In genomic region chr14:83485591-83485990, GRCh38 we compare ENCODE assay signal across 22 cellular contexts.
DNase-seq lines count a peak whose midpoint lies in the region; ATAC-seq, FAIRE-seq and TF ChIP-seq lines count a peak whose summit lies in the region.
"Had no signal": no experiment of that assay in that cellular context is flagged by ENCODE, and none has a peak within 500 bp of the region (broad histone marks: within the 10 kb centered on the region; RNA-seq: fewer than 3 reads in every experiment).

No MANE protein-coding gene starts in this region.

- H3K27me3 ChIP-seq in IMR-90 (ENCODE audit: control insufficient read depth, insufficient read depth, low read length) (no peaks in the 10 kb centered on the region), bronchial epithelial cell (ENCODE audit: control insufficient read depth, insufficient read depth, low read length) (no peaks in the 10 kb centered on the region), BE2C (no peaks in the 10 kb centered on the region)
- H3K27me3 ChIP-seq: SJCRH30 had no signal

- H3K18ac ChIP-seq in IMR-90 (ENCODE audit: low read depth, low read length) = no peak overlapping the region

- no peaks in the 10 kb centered on the region for H3K9me1 ChIP-seq in IMR-90 (ENCODE audit: insufficient read depth, low read length)

- DNase-seq in IMR-90 (peak; percentile 44), NOMO-1 treated with DMSO at 0.1 percent for 48 hours (lab: John Stamatoyannopoulos, UW; ENCODE audit: unreplicated experiment) (peak; percentile 67), bronchial epithelial cell (ENCODE audit: low read depth) (peak; percentile 15), kidney tubule cell (ENCODE audit: low spot score) (peak; percentile 11), T-helper 9 cell (no peak), BE2C (no peak)
- no peak for DNase-seq in activated CD8-positive, alpha-beta memory T cell treated with anti-CD3 and anti-CD28 coated beads, Interleukin-2, amount 10 ng/mL, durations not matched to agents 7 days and 5 days
- DNase-seq: Caco-2; CD8-positive, alpha-beta T cell; GDM1; GOT3; NCI-H1105 treated with DMSO at 0.1 percent for 48 hours; NCI-H2029; NCI-H526 treated with DMSO at 0.1 percent for 48 hours; PC-3; SJCRH30 had no signal

- ATAC-seq in IMR-90 (ENCODE audit: low read depth) = no peak
- ATAC-seq in activated CD8-positive, alpha-beta memory T cell treated with anti-CD3 and anti-CD28 coated beads, Interleukin-2, amount 10 ng/mL, durations not matched to agents 7 days and 5 days = no peak
- ATAC-seq: CD8-positive, alpha-beta T cell; GM12878; PC-3; Right ventricle myocardium inferior had no signal

- TF ChIP-seq POLR2A in IMR-90 (IDR thresholded peaks at IDR 0.05; ENCODE audit: low read depth, low read length) = no peak

- no peaks in the 10 kb centered on the region for H3K9me3 ChIP-seq in IMR-90 (ENCODE audit: control insufficient read depth, insufficient read depth, low read length)
- H3K9me3 ChIP-seq in BE2C = no peaks in the 10 kb centered on the region
- H3K9me3 ChIP-seq: Caco-2, HAP-1, SJCRH30 had no signal

- H3K4me3 Mint-ChIP-seq in activated CD8-positive, alpha-beta memory T cell treated with anti-CD3 and anti-CD28 coated beads, Interleukin-2, amount 10 ng/mL, durations not matched to agents 7 days and 5 days = no peak overlapping the region
- H3K4me3 Mint-ChIP-seq: CD8-positive, alpha-beta T cell; IgD-negative memory B cell had no signal

- no peak overlapping the region for H2AK5ac ChIP-seq in IMR-90 (ENCODE audit: low read depth, low read length)

- no peaks in the 10 kb centered on the region for H4K20me1 ChIP-seq in IMR-90 (ENCODE audit: insufficient read depth, low read length)

- 0 out of 2 replicates have a peak, but pooled peaks cover 1% of the 10 kb centered on the region for H3K4me1 ChIP-seq in IMR-90 (ENCODE audit: control insufficient read depth, insufficient read depth, low read length)
- no peaks in the 10 kb centered on the region for H3K4me1 ChIP-seq in BE2C
- H3K4me1 ChIP-seq: Caco-2, HAP-1 had no signal

- no peak overlapping the region for H2BK15ac ChIP-seq in IMR-90 (ENCODE audit: low read depth, low read length)

- H3K36me3 ChIP-seq in IMR-90 (ENCODE audit: control insufficient read depth, insufficient read depth, low read length) (no peaks in the 10 kb centered on the region), bronchial epithelial cell (ENCODE audit: control insufficient read depth, insufficient read depth, low read length) (no peaks in the 10 kb centered on the region), BE2C (no peaks in the 10 kb centered on the region)
- H3K36me3 ChIP-seq: HAP-1, SJCRH30 had no signal

- no peak overlapping the region for H3K4ac ChIP-seq in IMR-90 (ENCODE audit: low read depth, low read length)

- no peaks in the 10 kb centered on the region for H3K79me1 ChIP-seq in IMR-90 (ENCODE audit: low read depth in 1 of 2, low read length in 2 of 2)

- TF ChIP-seq RAD21 in IMR-90 (IDR thresholded peaks at IDR 0.05; ENCODE audit: low read length) = no peak

- no peak overlapping the region for H2AK9ac ChIP-seq in IMR-90 (replicated peaks; ENCODE audit: low read depth, low read length, poor library complexity)

- H3K9ac ChIP-seq in IMR-90 (ENCODE audit: low read depth, low read length) = no peak overlapping the region
- H3K9ac ChIP-seq: KMS-11 had no signal

- CTCF ChIA-PET in IMR-90 (lab: Yijun Ruan, JAX) = no interaction called here
- CTCF ChIA-PET in activated CD8-positive, alpha-beta memory T cell treated with anti-CD3 and anti-CD28 coated beads, Interleukin-2, amount 10 ng/mL, durations not matched to agents 7 days and 5 days (lab: Charles Lee) = no interaction called here

- no peak overlapping the region for H3K4me3 ChIP-seq in IMR-90 (ENCODE audit: insufficient read depth, low read depth, low read length)
- H3K4me3 ChIP-seq in bronchial epithelial cell (ENCODE audit: low read depth, low read length) = no peak overlapping the region
- H3K4me3 ChIP-seq in BE2C (ENCODE audit: low read depth, low read length) = no peak overlapping the region
- H3K4me3 ChIP-seq: GM12878, HAP-1, SJCRH30 had no signal

- no peak overlapping the region for H3K56ac ChIP-seq in IMR-90 (ENCODE audit: extremely low read depth, insufficient read depth, low read length)

- no peak overlapping the region for H4K91ac ChIP-seq in IMR-90 (ENCODE audit: insufficient read depth, low read depth, low read length)

- no peak for FAIRE-seq in bronchial epithelial cell (lab: Jason Lieb, UNC)
- FAIRE-seq: GM12878 had no signal

- H3K23ac ChIP-seq in IMR-90 (ENCODE audit: low read depth, low read length) = no peak overlapping the region

- no peak overlapping the region for H2AFZ ChIP-seq in IMR-90 (replicated peaks; ENCODE audit: low read length, poor library complexity)

- dilution Hi-C loops in IMR-90 (cut with HindIII; ENCODE audit: low sequenced_read_pairs, unreplicated experiment) = no loop called here

- BruUV-seq in IMR-90 (replicated peaks; lab: Mats Ljungman, UMichigan) = no TSS peak

- no peak overlapping the region for H3K14ac ChIP-seq in IMR-90 (replicated peaks; ENCODE audit: low read depth, low read length)

- H3K4me1 Mint-ChIP-seq in activated CD8-positive, alpha-beta memory T cell treated with anti-CD3 and anti-CD28 coated beads, Interleukin-2, amount 10 ng/mL, durations not matched to agents 7 days and 5 days = no peaks in the 10 kb centered on the region
- H3K4me1 Mint-ChIP-seq: IgD-negative memory B cell had no signal

- TF ChIP-seq CTCF in IMR-90 (conservative IDR thresholded peaks at IDR 0.05; ENCODE audit: low read depth, low read length) = no peak
- no peak for TF ChIP-seq CTCF in bronchial epithelial cell (IDR thresholded peaks at IDR 0.05; ENCODE audit: insufficient read depth, low read length, severe bottlenecking)
- no peak for TF ChIP-seq CTCF in BE2C (IDR thresholded peaks at IDR 0.05; ENCODE audit: low read depth, low read length)

- no peak overlapping the region for H2BK20ac ChIP-seq in IMR-90 (ENCODE audit: low read depth, low read length)

- no peaks in the 10 kb centered on the region for H3K27me3 Mint-ChIP-seq in activated CD8-positive, alpha-beta memory T cell treated with anti-CD3 and anti-CD28 coated beads, Interleukin-2, amount 10 ng/mL, durations not matched to agents 7 days and 5 days
- H3K27me3 Mint-ChIP-seq: IgD-negative memory B cell had no signal

- H3K27ac Mint-ChIP-seq in activated CD8-positive, alpha-beta memory T cell treated with anti-CD3 and anti-CD28 coated beads, Interleukin-2, amount 10 ng/mL, durations not matched to agents 7 days and 5 days = no peak overlapping the region
- H3K27ac Mint-ChIP-seq: CD8-positive, alpha-beta T cell; IgD-negative memory B cell had no signal

- H3K36me3 Mint-ChIP-seq in activated CD8-positive, alpha-beta memory T cell treated with anti-CD3 and anti-CD28 coated beads, Interleukin-2, amount 10 ng/mL, durations not matched to agents 7 days and 5 days = no peaks in the 10 kb centered on the region
- H3K36me3 Mint-ChIP-seq: CD8-positive, alpha-beta T cell; IgD-negative memory B cell had no signal

- no peak overlapping the region for H2BK5ac ChIP-seq in IMR-90 (ENCODE audit: low read depth, low read length, poor library complexity, severe bottlenecking)

- H3K4me2 ChIP-seq in IMR-90 (ENCODE audit: low read depth, low read length) = no peak overlapping the region
- H3K4me2 ChIP-seq: KMS-11 had no signal

- intact Hi-C loops in IMR-90 (cut with micrococcal nuclease) = loop anchor here (10.0 kb wide), 1 partner anchor 429 kb away; no protein-coding TSS in a partner anchor

- no peak overlapping the region for H2BK120ac ChIP-seq in IMR-90 (ENCODE audit: low read depth, low read length)

- POLR2A ChIA-PET in IMR-90 (lab: Charles Lee; ENCODE audit: unreplicated experiment) = no interaction called here

- H3K9me3 Mint-ChIP-seq in activated CD8-positive, alpha-beta memory T cell treated with anti-CD3 and anti-CD28 coated beads, Interleukin-2, amount 10 ng/mL, durations not matched to agents 7 days and 5 days (ENCODE audit: low read depth) = peaks cover 13% of the 10 kb centered on the region

- no peak overlapping the region for H4K8ac ChIP-seq in IMR-90 (ENCODE audit: low read depth in 2 of 2, low read length in 2 of 2)

- no peak overlapping the region for H4K5ac ChIP-seq in IMR-90 (ENCODE audit: low read depth, low read length)

- in situ Hi-C loops in IMR-90 (cut with MboI; ENCODE audit: low sequenced_read_pairs) = no loop called here

- no peak overlapping the region for H3K27ac ChIP-seq in IMR-90 (ENCODE audit: insufficient read depth, low read length)
- H3K27ac ChIP-seq: C4-2B, KMS-11, SJCRH30 had no signal

TF ChIP-seq in IMR-90, 13 proteins besides CTCF, POLR2A, EP300 and RAD21:
- TF ChIP-seq CEBPB (IDR thresholded peaks at IDR 0.05; ENCODE audit: low read depth, low read length) (0 out of 2 replicates have a peak, but pooled peaks have one; percentile 4), ELK1 (IDR thresholded peaks at IDR 0.05; ENCODE audit: borderline replicate concordance, low read depth, low read length) (no peak), MAFK (IDR thresholded peaks at IDR 0.05; ENCODE audit: low read depth, low read length) (no peak), SMC3 (IDR thresholded peaks at IDR 0.05; ENCODE audit: low read depth, low read length) (no peak), NFE2L2 (IDR thresholded peaks at IDR 0.05; ENCODE audit: low read depth, low read length) (no peak)

Comparison
In these comparisons a context has a peak if more than half of its experiments do, and no peak if none do; other contexts are left out.
1. DNase-seq: peak in IMR-90 (single experiment), NOMO-1 treated with DMSO at 0.1 percent for 48 hours (single experiment), bronchial epithelial cell (single experiment) and kidney tubule cell (single experiment); none in T-helper 9 cell (single experiment), BE2C (single experiment) and activated CD8-positive, alpha-beta memory T cell treated with anti-CD3 and anti-CD28 coated beads, Interleukin-2, amount 10 ng/mL, durations not matched to agents 7 days and 5 days (single experiment).